ENCODE assay signal across 19 cellular contexts in the genomic region with DNA sequence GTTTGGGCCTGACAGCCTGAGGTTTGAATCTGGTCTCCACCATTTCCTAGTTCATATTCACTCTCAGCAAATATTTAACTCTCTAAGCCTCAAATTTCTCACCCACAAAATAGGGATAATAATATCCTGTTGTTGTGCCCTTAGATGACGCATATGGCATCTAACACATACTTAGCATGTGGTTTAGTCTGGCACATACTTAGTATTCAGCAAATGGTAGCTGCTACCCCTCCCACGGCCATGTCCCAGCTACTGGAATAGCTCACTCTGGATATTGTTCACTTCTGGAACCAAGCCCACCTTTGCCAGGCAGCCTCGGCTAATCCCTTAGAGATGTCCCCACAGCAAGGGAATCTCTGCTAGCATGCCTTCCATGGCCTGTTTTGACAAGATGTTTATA. TPM values are rescaled to one million over a fixed set of nuclear protein-coding genes. Genes with fewer than 3 reads are reported as not detected.
DNase-seq lines count a peak whose midpoint lies in the region; ATAC-seq and TF ChIP-seq lines count a peak whose summit lies in the region.
"Had no signal": no experiment of that assay in that cellular context is flagged by ENCODE, and none has a peak within 500 bp of the region (broad histone marks: within the 10 kb centered on the region; RNA-seq: fewer than 3 reads in every experiment).

No MANE protein-coding gene starts in this region.

- H3K9me3 ChIP-seq in skeletal muscle satellite cell (replicated peaks; ENCODE audit: low read length) (no peaks in the 10 kb centered on the region), T-helper 17 cell (ENCODE audit: control insufficient read depth, low read length, poor library complexity, severe bottlenecking) (no peaks in the 10 kb centered on the region)
- H3K9me3 ChIP-seq: left lung, upper lobe of right lung had no signal

- H3K9me3 Mint-ChIP-seq in WTC11 (no peaks in the 10 kb centered on the region), glutamatergic neuron (ENCODE audit: unreplicated experiment) (peaks cover 29% of the 10 kb centered on the region)

- H3K4me1 ChIP-seq in skeletal muscle satellite cell (ENCODE audit: control insufficient read depth, insufficient read depth, low read length), result peaks cover 10% of the 10 kb centered on the region
- H3K4me1 ChIP-seq: left lung, upper lobe of right lung had no signal

- no peaks in the 10 kb centered on the region for H3K27me3 ChIP-seq in skeletal muscle satellite cell (ENCODE audit: control insufficient read depth, insufficient read depth, low read length)
- H3K27me3 ChIP-seq: foreskin keratinocyte, left lung, upper lobe of right lung had no signal

- DNase-seq in NCI-H82 (lab: John Stamatoyannopoulos, UW) (peak; percentile 19), NCI-H82 treated with DMSO at 0.1 percent for 48 hours (lab: John Stamatoyannopoulos, UW; ENCODE audit: unreplicated experiment) (no peak), WTC11 (ENCODE audit: low spot score) (no peak), glutamatergic neuron (no peak), T-helper 17 cell (no peak), NCI-H2029 treated with DMSO at 0.1 percent for 48 hours (lab: John Stamatoyannopoulos, UW) (no peak)
- DNase-seq: activated B cell treated with CpG ODN at 0.5 μM for 24 hours; CD4-positive, alpha-beta memory T cell; EL; foreskin keratinocyte; left lung; naive B cell; NCI-H526; SIG-M5; stimulated activated naive CD8-positive, alpha-beta T cell treated with anti-CD3 and anti-CD28 coated beads, Interleukin-15, Interleukin-2, amounts not matched to agents 100 U/mL and 50 U/mL, for 24 hours; upper lobe of right lung had no signal

- TF ChIP-seq CTCF in WTC11 (IDR thresholded peaks at IDR 0.05), result no peak
- no peak for TF ChIP-seq CTCF in glutamatergic neuron (IDR thresholded peaks at IDR 0.05; ENCODE audit: partially characterized antibody, unreplicated experiment)

- no peak overlapping the region for H3K4me3 ChIP-seq in skeletal muscle satellite cell (ENCODE audit: low read length)
- H3K4me3 ChIP-seq: left lung, upper lobe of right lung had no signal

- H3K4me1 Mint-ChIP-seq in WTC11 (peaks cover 45% of the 10 kb centered on the region), glutamatergic neuron (ENCODE audit: low read depth, unreplicated experiment) (peaks cover 77% of the 10 kb centered on the region), T-helper 17 cell (no peaks in the 10 kb centered on the region)
- H3K4me1 Mint-ChIP-seq: activated B cell treated with CpG ODN at 0.5 μM for 24 hours had no signal

- no peak for ATAC-seq in WTC11
- ATAC-seq in T-helper 17 cell, result no peak
- no peak for ATAC-seq in HG02588 (IDR thresholded peaks at IDR 0.05; ENCODE audit: unreplicated experiment)
- ATAC-seq: foreskin keratinocyte; left lung; stimulated activated naive CD8-positive, alpha-beta T cell treated with anti-CD3 and anti-CD28 coated beads, Interleukin-15, Interleukin-2, amounts not matched to agents 100 U/mL and 50 U/mL, for 24 hours; upper lobe of right lung had no signal

- no peak overlapping the region for H3K9ac ChIP-seq in skeletal muscle satellite cell (ENCODE audit: low read depth, low read length)

- peak overlapping the region; percentile 9 for H3K4me2 ChIP-seq in skeletal muscle satellite cell (ENCODE audit: low read length)

- CTCF ChIA-PET in WTC11 (lab: Charles Lee), result no interaction called here

- no peak overlapping the region for H3K4me3 Mint-ChIP-seq in WTC11
- peak overlapping the region; percentile 3 for H3K4me3 Mint-ChIP-seq in glutamatergic neuron (ENCODE audit: unreplicated experiment)
- no peak overlapping the region for H3K4me3 Mint-ChIP-seq in T-helper 17 cell
- H3K4me3 Mint-ChIP-seq: activated B cell treated with CpG ODN at 0.5 μM for 24 hours; CD4-positive, alpha-beta memory T cell; naive B cell had no signal

- H3K36me3 ChIP-seq in skeletal muscle satellite cell (ENCODE audit: insufficient read depth, low read length), result peaks cover 8% of the 10 kb centered on the region
- H3K36me3 ChIP-seq: left lung, upper lobe of right lung had no signal

- peak overlapping the region; percentile 25; the same call in 1 of the 2 replicates for H3K27ac Mint-ChIP-seq in WTC11
- H3K27ac Mint-ChIP-seq in glutamatergic neuron (ENCODE audit: unreplicated experiment), result peak overlapping the region; percentile 87
- H3K27ac Mint-ChIP-seq in T-helper 17 cell, result no peak overlapping the region
- H3K27ac Mint-ChIP-seq: activated B cell treated with CpG ODN at 0.5 μM for 24 hours; CD4-positive, alpha-beta memory T cell; progenitor cell of endocrine pancreas had no signal

- H3K36me3 Mint-ChIP-seq in WTC11 (no peaks in the 10 kb centered on the region), glutamatergic neuron (ENCODE audit: unreplicated experiment) (peaks cover 8% of the 10 kb centered on the region), T-helper 17 cell (ENCODE audit: low read depth) (no peaks in the 10 kb centered on the region)

- H3K27me3 Mint-ChIP-seq in WTC11 (ENCODE audit: low read depth), result no peaks in the 10 kb centered on the region
- peaks cover 11% of the 10 kb centered on the region for H3K27me3 Mint-ChIP-seq in glutamatergic neuron (ENCODE audit: unreplicated experiment)
- H3K27me3 Mint-ChIP-seq in T-helper 17 cell, result no peaks in the 10 kb centered on the region
- H3K27me3 Mint-ChIP-seq: activated B cell treated with CpG ODN at 0.5 μM for 24 hours; CD4-positive, alpha-beta memory T cell; naive B cell; progenitor cell of endocrine pancreas had no signal

- POLR2A ChIA-PET in WTC11 (lab: Charles Lee), result no interaction called here

TF ChIP-seq in WTC11, 78 proteins besides CTCF, POLR2A, EP300 and RAD21:
- no peak for TF ChIP-seq PRRX2 (CRISPR knock-in tag; IDR thresholded peaks at IDR 0.05)
- TF ChIP-seq EMX1 (CRISPR knock-in tag; IDR thresholded peaks at IDR 0.05), result no peak
- no peak for TF ChIP-seq ZNF121 (CRISPR knock-in tag; IDR thresholded peaks at IDR 0.05)
- TF ChIP-seq, protein P1, sequence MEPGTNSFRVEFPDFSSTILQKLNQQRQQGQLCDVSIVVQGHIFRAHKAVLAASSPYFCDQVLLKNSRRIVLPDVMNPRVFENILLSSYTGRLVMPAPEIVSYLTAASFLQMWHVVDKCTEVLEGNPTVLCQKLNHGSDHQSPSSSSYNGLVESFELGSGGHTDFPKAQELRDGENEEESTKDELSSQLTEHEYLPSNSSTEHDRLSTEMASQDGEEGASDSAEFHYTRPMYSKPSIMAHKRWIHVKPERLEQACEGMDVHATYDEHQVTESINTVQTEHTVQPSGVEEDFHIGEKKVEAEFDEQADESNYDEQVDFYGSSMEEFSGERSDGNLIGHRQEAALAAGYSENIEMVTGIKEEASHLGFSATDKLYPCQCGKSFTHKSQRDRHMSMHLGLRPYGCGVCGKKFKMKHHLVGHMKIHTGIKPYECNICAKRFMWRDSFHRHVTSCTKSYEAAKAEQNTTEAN (CRISPR knock-in tag; IDR thresholded peaks at IDR 0.05), result no peak
- TF ChIP-seq, protein P2, sequence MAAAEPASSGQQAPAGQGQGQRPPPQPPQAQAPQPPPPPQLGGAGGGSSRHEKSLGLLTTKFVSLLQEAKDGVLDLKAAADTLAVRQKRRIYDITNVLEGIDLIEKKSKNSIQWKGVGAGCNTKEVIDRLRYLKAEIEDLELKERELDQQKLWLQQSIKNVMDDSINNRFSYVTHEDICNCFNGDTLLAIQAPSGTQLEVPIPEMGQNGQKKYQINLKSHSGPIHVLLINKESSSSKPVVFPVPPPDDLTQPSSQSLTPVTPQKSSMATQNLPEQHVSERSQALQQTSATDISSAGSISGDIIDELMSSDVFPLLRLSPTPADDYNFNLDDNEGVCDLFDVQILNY (CRISPR knock-in tag; IDR thresholded peaks at IDR 0.05), result no peak
- TF ChIP-seq, protein P3, sequence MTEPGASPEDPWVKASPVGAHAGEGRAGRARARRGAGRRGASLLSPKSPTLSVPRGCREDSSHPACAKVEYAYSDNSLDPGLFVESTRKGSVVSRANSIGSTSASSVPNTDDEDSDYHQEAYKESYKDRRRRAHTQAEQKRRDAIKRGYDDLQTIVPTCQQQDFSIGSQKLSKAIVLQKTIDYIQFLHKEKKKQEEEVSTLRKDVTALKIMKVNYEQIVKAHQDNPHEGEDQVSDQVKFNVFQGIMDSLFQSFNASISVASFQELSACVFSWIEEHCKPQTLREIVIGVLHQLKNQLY (CRISPR knock-in tag; IDR thresholded peaks at IDR 0.05), result no peak
- TF ChIP-seq, protein P4, sequence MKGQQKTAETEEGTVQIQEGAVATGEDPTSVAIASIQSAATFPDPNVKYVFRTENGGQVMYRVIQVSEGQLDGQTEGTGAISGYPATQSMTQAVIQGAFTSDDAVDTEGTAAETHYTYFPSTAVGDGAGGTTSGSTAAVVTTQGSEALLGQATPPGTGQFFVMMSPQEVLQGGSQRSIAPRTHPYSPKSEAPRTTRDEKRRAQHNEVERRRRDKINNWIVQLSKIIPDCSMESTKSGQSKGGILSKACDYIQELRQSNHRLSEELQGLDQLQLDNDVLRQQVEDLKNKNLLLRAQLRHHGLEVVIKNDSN (CRISPR knock-in tag; IDR thresholded peaks at IDR 0.05), result no peak
TF ChIP-seq in WTC11: peak in this region for 0.

RNA-seq across cellular contexts. Expression of a gene that starts 53.3 kb away (rescaled TPM):
- total RNA-seq in WTC11 (2021), result 56.7 to 69.4 TPM (median 58.4 TPM) in 3 replicates
- total RNA-seq in glutamatergic neuron (ENCODE audit: unreplicated experiment), result 561 TPM
- 14.7 and 15.5 TPM in 2 replicates for total RNA-seq in skeletal muscle satellite cell (2012; rRNA removed)
- total RNA-seq in T-helper 17 cell, result 10 to 100 TPM; 10.5 to 15.8 TPM
